In genomic region chr14:100906420-100906819, GRCh38 we compare ENCODE assay signal across 14 cellular contexts. TPM values are rescaled to one million over a fixed set of nuclear protein-coding genes. Genes with fewer than 3 reads are reported as not detected.
DNase-seq lines count a peak whose midpoint lies in the region; ATAC-seq, FAIRE-seq and TF ChIP-seq lines count a peak whose summit lies in the region.
"Had no signal": no experiment of that assay in that cellular context is flagged by ENCODE, and none has a peak within 500 bp of the region (broad histone marks: within the 10 kb centered on the region; RNA-seq: fewer than 3 reads in every experiment).

No MANE protein-coding gene starts in this region.

- no peaks in the 10 kb centered on the region for H3K36me3 Mint-ChIP-seq in neural crest cell (ENCODE audit: low read depth)

- H3K9ac ChIP-seq in GM12878 (ENCODE audit: control insufficient read depth, insufficient read depth, low read length) = no peak overlapping the region

- no peak; the same call in 2 of the 3 replicates for ATAC-seq in GM12878
- no peak for ATAC-seq in GM18907 (IDR thresholded peaks at IDR 0.05; ENCODE audit: unreplicated experiment)
- ATAC-seq: body of pancreas, esophagus mucosa had no signal

- H3K36me3 ChIP-seq in GM12878 (ENCODE audit: control insufficient read depth in 2 of 2, insufficient read depth in 2 of 2, low read length in 1 of 2) = no peaks in the 10 kb centered on the region

- CTCF ChIA-PET in GM12878 (lab: Yijun Ruan, JAX) (no interaction called here), HEK293T (lab: Yijun Ruan, JAX) (interaction anchor here (0.6 to 1.8 kb wide), 6 partner anchors 56 to 333 kb away, joined by 3 to 6 read pairs (median 4); no protein-coding TSS in a partner anchor)

- TF ChIP-seq CTCF in HFF-Myc (IDR thresholded peaks at IDR 0.05; ENCODE audit: low read depth, low read length, missing control alignments) (peak; percentile 30), GM12878 (IDR thresholded peaks at IDR 0.05 in 2 of 3, conservative IDR thresholded peaks at IDR 0.05 in 1 of 3; ENCODE audit: control insufficient read depth in 2 of 3, extremely low read depth in 1 of 3, insufficient read depth in 1 of 3, low read depth in 3 of 3, low read length in 3 of 3) (peak; percentile 6 to 29 (median 13); a peak in 1 of 6 replicates), neural crest cell (conservative IDR thresholded peaks at IDR 0.05) (peak; percentile 46)

- no peaks in the 10 kb centered on the region for H3K9me3 Mint-ChIP-seq in neural crest cell

- TF ChIP-seq RAD21 in GM12878 (IDR thresholded peaks at IDR 0.05; ENCODE audit: insufficient read depth, low read depth, low read length) = peak; percentile 21; the same call in 1 of the 2 replicates

- no peak overlapping the region for H3K4me2 ChIP-seq in GM12878 (ENCODE audit: control insufficient read depth, insufficient read depth)
- H3K4me2 ChIP-seq: PC-9 had no signal

- H3K4me1 Mint-ChIP-seq in neural crest cell = peaks cover 34% of the 10 kb centered on the region

- SMC1A ChIA-PET in GM12878 (lab: Charles Lee; ENCODE audit: uncharacterized antibody, unreplicated experiment) = no interaction called here

- no peak overlapping the region for H3K27ac Mint-ChIP-seq in neural crest cell (ENCODE audit: unreplicated experiment)

- no peak overlapping the region for H2AFZ ChIP-seq in GM12878 (ENCODE audit: control insufficient read depth, low read depth, low read length)
- H2AFZ ChIP-seq: PC-9 had no signal

- H3K4me3 ChIP-seq in HFF-Myc (replicated peaks; ENCODE audit: low read depth, low read length) (no peak overlapping the region), GM12878 (no peak overlapping the region)
- H3K4me3 ChIP-seq: body of pancreas, PC-9, skin epidermis, tibial artery had no signal

- in situ Hi-C loops in GM12878 (cut with MboI) = no loop called here

- H3K27me3 Mint-ChIP-seq in neural crest cell (ENCODE audit: low read depth) = peaks cover 51% of the 10 kb centered on the region

- TF ChIP-seq EP300 in GM12878 (IDR thresholded peaks at IDR 0.05; ENCODE audit: borderline replicate concordance in 1 of 2, control insufficient read depth in 1 of 2, low read depth in 2 of 2, low read length in 2 of 2) = no peak

- no TSS peak for BruUV-seq in GM12878 (replicated peaks; lab: Mats Ljungman, UMichigan)

- TF ChIP-seq POLR2A in GM12878 (IDR thresholded peaks at IDR 0.05; ENCODE audit: low read depth, low read length) = no peak

- FAIRE-seq in GM12878 (lab: Jason Lieb, UNC) = no peak

- H4K20me1 ChIP-seq in GM12878 (ENCODE audit: control insufficient read depth, insufficient read depth) = no peaks in the 10 kb centered on the region

- H3K4me1 ChIP-seq in GM12878 (ENCODE audit: control insufficient read depth, insufficient read depth, low read length) = no peaks in the 10 kb centered on the region
- H3K4me1 ChIP-seq: body of pancreas, tibial artery had no signal

- POLR2A ChIA-PET in GM12878 (lab: Charles Lee) (no interaction called here), HEK293T (lab: Yijun Ruan, JAX) (no interaction called here)

- intact Hi-C loops in GM12878 (cut with micrococcal nuclease; ENCODE audit: unreplicated experiment) = no loop called here

- H3K27ac ChIP-seq in GM12878 (ENCODE audit: control insufficient read depth, insufficient read depth) = no peak overlapping the region
- H3K27ac ChIP-seq: body of pancreas, PC-9, skin epidermis, tibial artery had no signal

- RAD21 ChIA-PET in GM12878 (lab: Charles Lee; ENCODE audit: unreplicated experiment) = no interaction called here

- H3K79me2 ChIP-seq in GM12878 (ENCODE audit: control insufficient read depth, insufficient read depth, low read length) = no peaks in the 10 kb centered on the region

- H3K9me3 ChIP-seq in GM12878 (replicated peaks; ENCODE audit: control insufficient read depth, insufficient read depth, low read length) = no peaks in the 10 kb centered on the region
- H3K9me3 ChIP-seq: body of pancreas, tibial artery had no signal

- peak; percentile 9 for DNase-seq in NCI-H146 (lab: John Stamatoyannopoulos, UW)
- no peak for DNase-seq in NCI-H146 treated with DMSO at 0.1 percent for 48 hours (lab: John Stamatoyannopoulos, UW; ENCODE audit: unreplicated experiment)
- no peak for DNase-seq in HFF-Myc (ENCODE audit: extremely low read depth, low read depth)
- DNase-seq in GM12878 (ENCODE audit: low read depth, low spot score) = no peak
- DNase-seq in neural crest cell (ENCODE audit: low read depth, low spot score) = no peak
- no peak for DNase-seq in HEK293T (ENCODE audit: extremely low spot score)
- DNase-seq in NOMO-1 treated with dmso at 0.1 percent for 144 hours (lab: John Stamatoyannopoulos, UW; ENCODE audit: unreplicated experiment) = no peak
- DNase-seq: NCI-H1694 treated with DMSO at 0.1 percent for 48 hours, PC-9, tibial artery had no signal

- peak overlapping the region; percentile 87 for H3K4me3 Mint-ChIP-seq in neural crest cell

- H3K27me3 ChIP-seq in GM12878 (replicated peaks in 1 of 2; ENCODE audit: control insufficient read depth in 2 of 2, insufficient read depth in 2 of 2, low read length in 1 of 2) = no peaks in the 10 kb centered on the region
- H3K27me3 ChIP-seq: body of pancreas had no signal

- 44% methylated on average over 6 of the region's 6 CpGs for WGBS in GM12878 (ENCODE audit: insufficient coverage, insufficient replicate concordance, low lambda C conversion rate, missing lambda C conversion rate)

TF ChIP-seq in GM12878, 131 proteins besides CTCF, POLR2A, EP300 and RAD21 (continues in another document):
- TF ChIP-seq, protein P1, sequence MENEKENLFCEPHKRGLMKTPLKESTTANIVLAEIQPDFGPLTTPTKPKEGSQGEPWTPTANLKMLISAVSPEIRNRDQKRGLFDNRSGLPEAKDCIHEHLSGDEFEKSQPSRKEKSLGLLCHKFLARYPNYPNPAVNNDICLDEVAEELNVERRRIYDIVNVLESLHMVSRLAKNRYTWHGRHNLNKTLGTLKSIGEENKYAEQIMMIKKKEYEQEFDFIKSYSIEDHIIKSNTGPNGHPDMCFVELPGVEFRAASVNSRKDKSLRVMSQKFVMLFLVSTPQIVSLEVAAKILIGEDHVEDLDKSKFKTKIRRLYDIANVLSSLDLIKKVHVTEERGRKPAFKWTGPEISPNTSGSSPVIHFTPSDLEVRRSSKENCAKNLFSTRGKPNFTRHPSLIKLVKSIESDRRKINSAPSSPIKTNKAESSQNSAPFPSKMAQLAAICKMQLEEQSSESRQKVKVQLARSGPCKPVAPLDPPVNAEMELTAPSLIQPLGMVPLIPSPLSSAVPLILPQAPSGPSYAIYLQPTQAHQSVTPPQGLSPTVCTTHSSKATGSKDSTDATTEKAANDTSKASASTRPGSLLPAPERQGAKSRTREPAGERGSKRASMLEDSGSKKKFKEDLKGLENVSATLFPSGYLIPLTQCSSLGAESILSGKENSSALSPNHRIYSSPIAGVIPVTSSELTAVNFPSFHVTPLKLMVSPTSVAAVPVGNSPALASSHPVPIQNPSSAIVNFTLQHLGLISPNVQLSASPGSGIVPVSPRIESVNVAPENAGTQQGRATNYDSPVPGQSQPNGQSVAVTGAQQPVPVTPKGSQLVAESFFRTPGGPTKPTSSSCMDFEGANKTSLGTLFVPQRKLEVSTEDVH (IDR thresholded peaks at IDR 0.05; ENCODE audit: low read depth, partially characterized antibody) = no peak
- TF ChIP-seq DPF2 (IDR thresholded peaks at IDR 0.05) = no peak

TF ChIP-seq in HEK293T, 16 proteins besides CTCF, POLR2A, EP300 and RAD21:
- TF ChIP-seq NFRKB (IDR thresholded peaks at IDR 0.05) = no peak
- TF ChIP-seq CTBP1 (IDR thresholded peaks at IDR 0.05; ENCODE audit: borderline replicate concordance) = no peak
- no peak for TF ChIP-seq L3MBTL2 (conservative IDR thresholded peaks at IDR 0.05)
- TF ChIP-seq ZNF384 (IDR thresholded peaks at IDR 0.05) = no peak
- no peak for TF ChIP-seq SP1 (IDR thresholded peaks at IDR 0.05)
- no peak for TF ChIP-seq TARDBP (IDR thresholded peaks at IDR 0.05)
TF ChIP-seq in HEK293T: peak in this region for 0.

RNA-seq across cellular contexts. Expression of gene RTL1, which starts 2.9 kb away (rescaled TPM):
- not detected in 2 replicates for total RNA-seq in GM12878 (2013; cell fraction: nucleolus; rRNA removed)
- total RNA-seq in GM12878 (2014; rRNA removed) (not detected in 2 replicates), GM12878 (2014; rRNA removed; fragmentation: Illumina TruSeq; extraction: Trizol) (not detected in 2 replicates), GM12878 (2021) (not detected in 2 replicates), neural crest cell (0.09 and 0.18 TPM in 2 replicates)
- polyA plus RNA-seq in GM12878 (2011; ENCODE audit: low read depth) = not detected
- polyA plus RNA-seq in GM12878 (2011; rRNA removed) (not detected in 2 replicates), GM12878 (2014; fragmentation: Illumina TruSeq; extraction: Trizol) (not detected in 2 replicates), GM12878 (2014; fragmentation: Nextera tagmentation; extraction: Ambion mirVana) (not detected), GM12878 (2014; rRNA removed) (not detected in 2 replicates), GM12878 (2016; fragmentation: Nextera tagmentation; extraction: Ambion mirVana) (not detected)
- not detected in 2 replicates for polyA plus RNA-seq in GM12878 (2011; cell fraction: cytosol; rRNA removed)
- polyA plus RNA-seq in GM12878 (2011; cell fraction: nucleus; rRNA removed) = not detected in 2 replicates
- polyA plus RNA-seq in GM12878 (2012) = 0.01 and 0.03 TPM in 2 replicates
- not detected in 2 replicates for polyA minus RNA-seq in GM12878 (2011; rRNA and poly(A)+ RNA removed)
- polyA minus RNA-seq in GM12878 (2011; cell fraction: cytosol; rRNA and poly(A)+ RNA removed) = not detected in 2 replicates
- polyA minus RNA-seq in GM12878 (2011; cell fraction: nucleus; rRNA and poly(A)+ RNA removed) = not detected in 2 replicates
- total RNA-seq: esophagus mucosa, PC-9 had no signal
